ENCODE assay signal across 30 cellular contexts in the genomic region with DNA sequence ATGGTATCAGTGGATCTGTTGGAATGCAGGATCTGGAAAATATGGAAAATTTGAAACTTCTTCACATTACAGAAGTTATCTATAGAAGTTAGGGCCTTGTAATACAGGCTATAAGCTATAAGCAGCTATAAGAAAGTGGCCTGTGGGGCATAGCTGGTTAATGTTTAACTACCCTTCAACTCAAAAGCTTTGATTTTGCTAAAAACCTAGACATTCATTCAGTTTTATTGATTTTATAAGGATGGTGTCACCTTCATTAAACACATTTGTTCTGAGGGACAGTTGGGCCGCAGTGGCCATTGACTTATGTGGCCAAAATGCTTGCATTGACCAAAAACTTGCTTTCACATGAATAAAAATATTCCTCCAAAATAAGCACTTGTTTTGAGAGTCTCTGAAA.
"Had no signal": no experiment of that assay in that cellular context is flagged by ENCODE, and none has a peak within 500 bp of the region (broad histone marks: within the 10 kb centered on the region; RNA-seq: fewer than 3 reads in every experiment).

No MANE protein-coding gene starts in this region.

- H3K36me3 Mint-ChIP-seq: naive thymus-derived CD4-positive, alpha-beta T cell; natural killer cell; neural progenitor cell; stimulated activated memory B cell treated with anti-CD40 and anti-IgM and Interleukin-4, amounts not matched to agents 10 μg/mL and 1 μg/mL and 100 μg/mL, for 72 hours had no signal

- DNase-seq: naive thymus-derived CD4-positive, alpha-beta T cell; natural killer cell; occipital lobe; ovary; posterior cingulate gyrus; psoas muscle; right cardiac atrium; spleen; stimulated activated CD4-positive, alpha-beta T cell treated with anti-CD3 and anti-CD28 coated beads, Interleukin-15, amount 100 ng/mL, for 24 hours; stimulated activated CD4-positive, alpha-beta T cell treated with anti-CD3 and anti-CD28 coated beads, Interleukin-4, amount 100 ng/mL, for 1 hour; stimulated activated CD4-positive, alpha-beta T cell treated with anti-CD3 and anti-CD28 coated beads, Interleukin-4, amount 100 ng/mL, for 4 hours; stimulated activated CD8-positive, alpha-beta memory T cell treated with anti-CD3 and anti-CD28 coated beads, Interleukin-4, amount 100 ng/mL, for 48 hours; stimulated activated naive CD4-positive, alpha-beta T cell; stimulated activated naive CD8-positive, alpha-beta T cell treated with anti-CD3 and anti-CD28 coated beads, Interleukin-15, amount 100 ng/mL, for 72 hours; stimulated activated naive CD8-positive, alpha-beta T cell treated with anti-CD3 and anti-CD28 coated beads, Interleukin-15, Interleukin-2, amounts not matched to agents 100 U/mL and 50 U/mL, for 24 hours; thyroid gland; trophoblast cell; upper lobe of left lung had no signal

- H3K4me1 Mint-ChIP-seq: naive thymus-derived CD4-positive, alpha-beta T cell; natural killer cell; stimulated activated memory B cell treated with anti-CD40 and anti-IgM and Interleukin-4, amounts not matched to agents 10 μg/mL and 1 μg/mL and 100 μg/mL, for 72 hours; stimulated activated naive CD8-positive, alpha-beta T cell treated with anti-CD3 and anti-CD28 coated beads, Interleukin-15, amount 100 ng/mL, for 72 hours had no signal

- H3K9ac ChIP-seq: neural progenitor cell, parathyroid adenoma had no signal

- H3K4me3 Mint-ChIP-seq: naive thymus-derived CD4-positive, alpha-beta T cell; natural killer cell; nephron; neural progenitor cell; stimulated activated memory B cell treated with anti-CD40 and anti-IgM and Interleukin-4, amounts not matched to agents 10 μg/mL and 1 μg/mL and 100 μg/mL, for 72 hours; stimulated activated naive CD8-positive, alpha-beta T cell treated with anti-CD3 and anti-CD28 coated beads, Interleukin-15, amount 100 ng/mL, for 72 hours had no signal

- H3K27me3 ChIP-seq: neural progenitor cell, ovary, spleen, thyroid gland, tibial nerve, upper lobe of left lung, vagina had no signal

- H3K9me3 ChIP-seq: ovary, psoas muscle, spleen, thoracic aorta, thyroid gland, tibial nerve, upper lobe of left lung, vagina had no signal

- H3K4me1 ChIP-seq: spleen, tibial nerve, upper lobe of left lung had no signal

- H3K36me3 ChIP-seq: neural progenitor cell, ovary, spleen, thoracic aorta, thyroid gland, tibial nerve, upper lobe of left lung, vagina had no signal

- H3K27ac Mint-ChIP-seq: naive thymus-derived CD4-positive, alpha-beta T cell; natural killer cell; nephron; neural progenitor cell; stimulated activated memory B cell treated with anti-CD40 and anti-IgM and Interleukin-4, amounts not matched to agents 10 μg/mL and 1 μg/mL and 100 μg/mL, for 72 hours; stimulated activated naive CD8-positive, alpha-beta T cell treated with anti-CD3 and anti-CD28 coated beads, Interleukin-15, amount 100 ng/mL, for 72 hours had no signal

- H3K79me2 ChIP-seq: parathyroid adenoma had no signal

- H3K27me3 Mint-ChIP-seq: progenitor cell of endocrine pancreas; stimulated activated memory B cell treated with anti-CD40 and anti-IgM and Interleukin-4, amounts not matched to agents 10 μg/mL and 1 μg/mL and 100 μg/mL, for 72 hours; stimulated activated naive CD8-positive, alpha-beta T cell treated with anti-CD3 and anti-CD28 coated beads, Interleukin-15, amount 100 ng/mL, for 72 hours had no signal

- H3K4me2 ChIP-seq: neural progenitor cell, smooth muscle cell had no signal

- H2AFZ ChIP-seq: neural progenitor cell, parathyroid adenoma had no signal

- H3K4me3 ChIP-seq: neural progenitor cell, ovary, psoas muscle, skin epidermis, smooth muscle cell, spleen, thoracic aorta, thyroid gland, tibial nerve, upper lobe of left lung, vagina had no signal

- H3K9me3 Mint-ChIP-seq: natural killer cell; neural progenitor cell; stimulated activated naive CD8-positive, alpha-beta T cell treated with anti-CD3 and anti-CD28 coated beads, Interleukin-15, amount 100 ng/mL, for 72 hours had no signal

- ATAC-seq: naive thymus-derived CD4-positive, alpha-beta T cell; natural killer cell; psoas muscle; right cardiac atrium; sciatic nerve; stimulated activated memory B cell treated with anti-CD40 and anti-IgM and Interleukin-4, amounts not matched to agents 10 μg/mL and 1 μg/mL and 100 μg/mL, for 72 hours; stimulated activated naive CD8-positive, alpha-beta T cell treated with anti-CD3 and anti-CD28 coated beads, Interleukin-15, amount 100 ng/mL, for 72 hours; stimulated activated naive CD8-positive, alpha-beta T cell treated with anti-CD3 and anti-CD28 coated beads, Interleukin-15, Interleukin-2, amounts not matched to agents 100 U/mL and 50 U/mL, for 24 hours had no signal

- FAIRE-seq: urothelium cell line had no signal

- H3K27ac ChIP-seq: neural progenitor cell, ovary, parathyroid adenoma, psoas muscle, skin epidermis, spleen, thoracic aorta, thyroid gland, tibial nerve, upper lobe of left lung, vagina had no signal
